Comparison of ENCODE assay signal across 19 cellular contexts in genomic region chr4:40524642-40525041, GRCh38.
DNase-seq lines count a peak whose midpoint lies in the region; ATAC-seq, FAIRE-seq and TF ChIP-seq lines count a peak whose summit lies in the region.
"Had no signal": no experiment of that assay in that cellular context is flagged by ENCODE, and none has a peak within 500 bp of the region (broad histone marks: within the 10 kb centered on the region; RNA-seq: fewer than 3 reads in every experiment).

No MANE protein-coding gene starts in this region.

- TF ChIP-seq CTCF in GM23338 (conservative IDR thresholded peaks at IDR 0.05; ENCODE audit: low read depth in 2 of 2) (no peak), astrocyte of the cerebellum (IDR thresholded peaks at IDR 0.05; ENCODE audit: low read depth, low read length, missing control alignments) (no peak), pancreas (IDR thresholded peaks at IDR 0.05) (no peak), A673 (conservative IDR thresholded peaks at IDR 0.05; ENCODE audit: low read depth, low read length) (no peak)

- peaks cover 28% of the 10 kb centered on the region; the same call in 1 of the 3 replicates for H3K36me3 Mint-ChIP-seq in GM23338 (ENCODE audit: low read depth)
- H3K36me3 Mint-ChIP-seq in activated T-cell treated with anti-CD3 and anti-CD28 coated beads, Interleukin-2, amount 50 U/mL, for 24 hours (ENCODE audit: low read depth), result no peaks in the 10 kb centered on the region
- H3K36me3 Mint-ChIP-seq: activated CD8-positive, alpha-beta memory T cell treated with anti-CD3 and anti-CD28 coated beads, Interleukin-2, amount 10 ng/mL, durations not matched to agents 7 days and 5 days; natural killer cell had no signal

- H3K36me3 ChIP-seq in GM23338 (ENCODE audit: insufficient read depth) (no peaks in the 10 kb centered on the region), pancreas (no peaks in the 10 kb centered on the region), A673 (ENCODE audit: insufficient read depth, low read length, poor library complexity, severe bottlenecking) (no peaks in the 10 kb centered on the region)

- BruUV-seq in A673 (replicated peaks; lab: Mats Ljungman, UMichigan), result no TSS peak

- in situ Hi-C loops in astrocyte of the cerebellum (cut with HindIII; ENCODE audit: low sequenced_read_pairs), result no loop called here

- H3K4me1 ChIP-seq in GM23338 (ENCODE audit: insufficient read depth), result peaks cover 27% of the 10 kb centered on the region
- peaks cover 7 to 27% (median 16%) of the 10 kb centered on the region in 3 donors for H3K4me1 ChIP-seq in pancreas
- no peaks in the 10 kb centered on the region for H3K4me1 ChIP-seq in A673 (ENCODE audit: insufficient read depth, low read length, poor library complexity, severe bottlenecking)

- CTCF ChIA-PET in A673 (lab: Charles Lee), result no interaction called here

- H3K9me3 Mint-ChIP-seq in GM23338, result no peaks in the 10 kb centered on the region
- H3K9me3 Mint-ChIP-seq in activated T-cell treated with anti-CD3 and anti-CD28 coated beads, Interleukin-2, amount 50 U/mL, for 24 hours, result no peaks in the 10 kb centered on the region
- H3K9me3 Mint-ChIP-seq: dendritic cell treated with granulocyte-macrophage colony-stimulating factor and Interleukin-4, amounts not matched to agents 40 ng/mL and 50 ng/mL, for 4 days; natural killer cell; T-helper 1 cell treated with Interleukin-12 subunit alpha and Interleukin-12 subunit beta and Interleukin-4 antibody, amounts not matched to agents 30 μg/mL and 1 μg/mL, for 36 hours had no signal

- no peak overlapping the region for H3K4me3 ChIP-seq in GM23338
- no peak overlapping the region for H3K4me3 ChIP-seq in astrocyte of the cerebellum (ENCODE audit: low read depth, low read length)
- no peak overlapping the region for H3K4me3 ChIP-seq in pancreas
- no peak overlapping the region for H3K4me3 ChIP-seq in A673 (ENCODE audit: low read depth, low read length, poor library complexity, severe bottlenecking)
- H3K4me3 ChIP-seq: lung had no signal

- POLR2A ChIA-PET in A673 (lab: Charles Lee; ENCODE audit: low non-redundant PET), result no interaction called here

- WGBS in pancreas, 2 donors, result 47 to 54% methylated on average over 8 of the region's 8 CpGs

- no peaks in the 10 kb centered on the region for H3K27me3 ChIP-seq in GM23338 (ENCODE audit: insufficient read depth)
- H3K27me3 ChIP-seq in pancreas, result no peaks in the 10 kb centered on the region
- H3K27me3 ChIP-seq in A673 (replicated peaks; ENCODE audit: insufficient read depth, low read depth, low read length, poor library complexity), result no peaks in the 10 kb centered on the region
- H3K27me3 ChIP-seq: foreskin keratinocyte had no signal

- H3K27ac ChIP-seq in GM23338 (ENCODE audit: low read depth) (peak overlapping the region; percentile 80; the same call in 1 of the 2 replicates), pancreas (peak overlapping the region in 2 of 4 donors; percentile 8 to 50), A673 (ENCODE audit: low read depth, low read length, poor library complexity, severe bottlenecking) (no peak overlapping the region)
- H3K27ac ChIP-seq: foreskin keratinocyte had no signal

- ATAC-seq in GM23338 (no peak), pancreas (peak; percentile 17 to 53 (median 40)), GM21737 (IDR thresholded peaks at IDR 0.05; ENCODE audit: unreplicated experiment) (no peak)
- ATAC-seq: activated CD4-positive, CD25-positive, alpha-beta regulatory T cell treated with anti-CD3 and anti-CD28 coated beads, Interleukin-2, amount 50 U/mL, for 24 hours; activated CD8-positive, alpha-beta memory T cell treated with anti-CD3 and anti-CD28 coated beads, Interleukin-2, amount 10 ng/mL, durations not matched to agents 7 days and 5 days; foreskin keratinocyte; natural killer cell had no signal

- no peak overlapping the region for H3K4me3 Mint-ChIP-seq in GM23338
- H3K4me3 Mint-ChIP-seq in activated T-cell treated with anti-CD3 and anti-CD28 coated beads, Interleukin-2, amount 50 U/mL, for 24 hours, result no peak overlapping the region
- H3K4me3 Mint-ChIP-seq: activated CD8-positive, alpha-beta memory T cell treated with anti-CD3 and anti-CD28 coated beads, Interleukin-2, amount 10 ng/mL, durations not matched to agents 7 days and 5 days; dendritic cell treated with granulocyte-macrophage colony-stimulating factor and Interleukin-4, amounts not matched to agents 40 ng/mL and 50 ng/mL, for 4 days; natural killer cell; T-helper 1 cell treated with Interleukin-12 subunit alpha and Interleukin-12 subunit beta and Interleukin-4 antibody, amounts not matched to agents 30 μg/mL and 1 μg/mL, for 36 hours had no signal

- no peak for DNase-seq in GM23338 (ENCODE audit: low spot score)
- peak; percentile 61 for DNase-seq in astrocyte of the cerebellum (ENCODE audit: low read depth)
- DNase-seq in fibroblast of the conjunctiva (ENCODE audit: low read depth), result peak; percentile 41
- no peak for DNase-seq in pancreas
- no peak for DNase-seq in midbrain (lab: John Stamatoyannopoulos, UW)
- no peak for DNase-seq in A673 (ENCODE audit: low spot score)
- no peak for DNase-seq in activated T-cell treated with anti-CD3 and anti-CD28 coated beads, Interleukin-2, amount 50 U/mL, for 24 hours
- DNase-seq: activated CD8-positive, alpha-beta memory T cell treated with anti-CD3 and anti-CD28 coated beads, Interleukin-2, amount 10 ng/mL, durations not matched to agents 7 days and 5 days; activated effector memory CD4-positive, alpha-beta T cell treated with anti-CD3 and anti-CD28 coated beads, Interleukin-2, amount 50 U/mL, for 16 hours; Caco-2; foreskin keratinocyte; natural killer cell; NCI-H1436 treated with DMSO at 0.1 percent for 48 hours; NCI-H226 had no signal

- H3K9me3 ChIP-seq in pancreas (no peaks in the 10 kb centered on the region), A673 (ENCODE audit: low read depth, low read length, poor library complexity, severe bottlenecking) (no peaks in the 10 kb centered on the region)
- H3K9me3 ChIP-seq: Caco-2 had no signal

- 0 out of 2 replicates have a peak, but pooled peaks cover 6% of the 10 kb centered on the region for H3F3A ChIP-seq in GM23338 (replicated peaks; ENCODE audit: low read depth)

- H3K27ac Mint-ChIP-seq in GM23338, result peak overlapping the region; percentile 72; the same call in 1 of the 2 replicates
- no peak overlapping the region for H3K27ac Mint-ChIP-seq in activated T-cell treated with anti-CD3 and anti-CD28 coated beads, Interleukin-2, amount 50 U/mL, for 24 hours
- H3K27ac Mint-ChIP-seq: activated CD8-positive, alpha-beta memory T cell treated with anti-CD3 and anti-CD28 coated beads, Interleukin-2, amount 10 ng/mL, durations not matched to agents 7 days and 5 days; natural killer cell; T-helper 1 cell treated with Interleukin-12 subunit alpha and Interleukin-12 subunit beta and Interleukin-4 antibody, amounts not matched to agents 30 μg/mL and 1 μg/mL, for 36 hours had no signal

- H3K79me2 ChIP-seq in GM23338 (replicated peaks; ENCODE audit: insufficient read depth), result peaks cover 66% of the 10 kb centered on the region

- H3K9me2 ChIP-seq in GM23338 (ENCODE audit: insufficient read depth), result no peaks in the 10 kb centered on the region

- peaks cover 8% of the 10 kb centered on the region for H4K20me1 ChIP-seq in GM23338 (replicated peaks; ENCODE audit: insufficient read depth)

- peaks cover 12% of the 10 kb centered on the region; the same call in 2 of the 3 replicates for H3K4me1 Mint-ChIP-seq in GM23338
- H3K4me1 Mint-ChIP-seq in activated T-cell treated with anti-CD3 and anti-CD28 coated beads, Interleukin-2, amount 50 U/mL, for 24 hours (ENCODE audit: low read depth), result no peaks in the 10 kb centered on the region
- H3K4me1 Mint-ChIP-seq: activated CD8-positive, alpha-beta memory T cell treated with anti-CD3 and anti-CD28 coated beads, Interleukin-2, amount 10 ng/mL, durations not matched to agents 7 days and 5 days; natural killer cell had no signal

- intact Hi-C loops in pancreas (cut with DNase I) (no loop called here), A673 (cut with micrococcal nuclease; ENCODE audit: unreplicated experiment) (no loop called here)

- FAIRE-seq in pancreas (lab: Jason Lieb, UNC), result no peak

- H2AFZ ChIP-seq in GM23338, result no peak overlapping the region

- H3K4me2 ChIP-seq in GM23338, result no peak overlapping the region

- peaks cover 6% of the 10 kb centered on the region for H3K27me3 Mint-ChIP-seq in GM23338 (ENCODE audit: insufficient read depth, low read depth, poor library complexity)
- H3K27me3 Mint-ChIP-seq in activated T-cell treated with anti-CD3 and anti-CD28 coated beads, Interleukin-2, amount 50 U/mL, for 24 hours, result no peaks in the 10 kb centered on the region
- H3K27me3 Mint-ChIP-seq: activated CD8-positive, alpha-beta memory T cell treated with anti-CD3 and anti-CD28 coated beads, Interleukin-2, amount 10 ng/mL, durations not matched to agents 7 days and 5 days; dendritic cell treated with granulocyte-macrophage colony-stimulating factor and Interleukin-4, amounts not matched to agents 40 ng/mL and 50 ng/mL, for 4 days had no signal

Comparison
In these comparisons a context has a peak if more than half of its experiments do, and no peak if none do; other contexts are left out.
1. ATAC-seq: peak in pancreas (4 of 4); none in GM23338 (single experiment) and GM21737 (single experiment).
2. DNase-seq: peak in astrocyte of the cerebellum (single experiment) and fibroblast of the conjunctiva (single experiment); none in GM23338 (single experiment), pancreas (0 of 6), midbrain (single experiment), A673 (single experiment) and activated T-cell treated with anti-CD3 and anti-CD28 coated beads, Interleukin-2, amount 50 U/mL, for 24 hours (single experiment).